23 cellular contexts compared by ENCODE assay signal in genomic region chr2:142915502-142915901, GRCh38. TPM values are rescaled to one million over a fixed set of nuclear protein-coding genes. Genes with fewer than 3 reads are reported as not detected.
DNase-seq lines count a peak whose midpoint lies in the region; ATAC-seq, FAIRE-seq and TF ChIP-seq lines count a peak whose summit lies in the region.
"Had no signal": no experiment of that assay in that cellular context is flagged by ENCODE, and none has a peak within 500 bp of the region (broad histone marks: within the 10 kb centered on the region; RNA-seq: fewer than 3 reads in every experiment).

No MANE protein-coding gene starts in this region.

- CTCF ChIA-PET in A549 (lab: Yijun Ruan, JAX) (no interaction called here), activated B cell treated with CpG ODN at 0.5 μM for 24 hours (lab: Charles Lee) (interaction anchor here (0.9 to 1.1 kb wide), 2 partner anchors 38 to 119 kb away, joined by 3 read pairs; partner anchors contain the start of gene KYNU)

- no peak for TF ChIP-seq POLR2A in A549 (IDR thresholded peaks at IDR 0.05; ENCODE audit: low read length)

- H3K4me1 ChIP-seq in A549 (peaks cover 72% of the 10 kb centered on the region), heart right ventricle (no peaks in the 10 kb centered on the region)
- H3K4me1 ChIP-seq: BLaER1, psoas muscle had no signal

- TF ChIP-seq CTCF in A549 (IDR thresholded peaks at IDR 0.05) (no peak), activated B cell treated with CpG ODN at 0.5 μM for 24 hours (IDR thresholded peaks at IDR 0.05) (no peak), heart right ventricle (IDR thresholded peaks at IDR 0.05) (no peak)

- 93% methylated on average over 1 of the region's 1 CpG for WGBS in A549 (ENCODE audit: missing lambda C conversion rate)
- WGBS in heart right ventricle, 2 donors, result 80 to 85% methylated on average over 1 of the region's 1 CpG

- H3K27me3 Mint-ChIP-seq in activated B cell treated with CpG ODN at 0.5 μM for 24 hours, result no peaks in the 10 kb centered on the region

- ATAC-seq in A549 (no peak; a peak in 1 of 6 replicates), GM19397 (IDR thresholded peaks at IDR 0.05; ENCODE audit: unreplicated experiment) (peak; percentile 3), HG02938 (IDR thresholded peaks at IDR 0.05; ENCODE audit: unreplicated experiment) (peak; percentile 4), activated B cell treated with CpG ODN at 0.5 μM for 24 hours (ENCODE audit: low read depth) (no peak), HG03159 (IDR thresholded peaks at IDR 0.05; ENCODE audit: unreplicated experiment) (no peak), heart right ventricle (no peak)
- ATAC-seq: psoas muscle had no signal

- peak overlapping the region; percentile 86 for H3K27ac Mint-ChIP-seq in activated B cell treated with CpG ODN at 0.5 μM for 24 hours
- H3K27ac Mint-ChIP-seq: activated naive CD4-positive, alpha-beta T cell treated with anti-CD3 and anti-CD28 coated beads, Interleukin-2, amount 50 U/mL, for 24 hours had no signal

- no peak for TF ChIP-seq EP300 in A549 (IDR thresholded peaks at IDR 0.05)

- H3K9me3 ChIP-seq in A549 (no peaks in the 10 kb centered on the region), heart right ventricle (peaks cover 0 to 9% (median 0%) of the 10 kb centered on the region in 11 donors)
- H3K9me3 ChIP-seq: BLaER1, psoas muscle had no signal

- no peaks in the 10 kb centered on the region for H3K27me3 ChIP-seq in heart right ventricle
- H3K27me3 ChIP-seq: BLaER1 had no signal

- DNase-seq in A549 (ENCODE audit: low read depth in 1 of 2, low spot score in 1 of 2), result no peak
- no peak for DNase-seq in activated B cell treated with CpG ODN at 0.5 μM for 24 hours
- no peak for DNase-seq in NCI-H524 (lab: John Stamatoyannopoulos, UW)
- DNase-seq in heart right ventricle, result no peak
- DNase-seq in NCI-H146 treated with DMSO at 0.1 percent for 48 hours (lab: John Stamatoyannopoulos, UW; ENCODE audit: unreplicated experiment), result no peak
- DNase-seq: activated CD4-positive, alpha-beta T cell treated with anti-CD3 and anti-CD28 coated beads, Interleukin-2, amount 50 U/mL, for 48 hours; activated T-cell treated with anti-CD3 and anti-CD28 coated beads, Interleukin-2, amount 50 U/mL, for 1 hour; GF-D8; KG1; NCI-H2081; NCI-H524 treated with DMSO at 0.1 percent for 48 hours; psoas muscle; SHP77 treated with DMSO at 0.1 percent for 48 hours; small intestine; stimulated activated CD8-positive, alpha-beta memory T cell treated with anti-CD3 and anti-CD28 coated beads, Interleukin-4, amount 100 ng/mL, for 48 hours had no signal

- H3K4me3 Mint-ChIP-seq in activated B cell treated with CpG ODN at 0.5 μM for 24 hours, result peak overlapping the region; percentile 69
- H3K4me3 Mint-ChIP-seq: activated naive CD4-positive, alpha-beta T cell treated with anti-CD3 and anti-CD28 coated beads, Interleukin-2, amount 50 U/mL, for 24 hours had no signal

- H3K9me3 Mint-ChIP-seq in activated B cell treated with CpG ODN at 0.5 μM for 24 hours, result peaks cover 15% of the 10 kb centered on the region
- H3K9me3 Mint-ChIP-seq: activated naive CD4-positive, alpha-beta T cell treated with anti-CD3 and anti-CD28 coated beads, Interleukin-2, amount 50 U/mL, for 24 hours had no signal

- H3K4me2 ChIP-seq in A549, result peak overlapping the region; percentile 46
- H3K4me2 ChIP-seq: BLaER1 had no signal

- H3K36me3 ChIP-seq in heart right ventricle, result no peaks in the 10 kb centered on the region
- H3K36me3 ChIP-seq: BLaER1 had no signal

- peaks cover 46% of the 10 kb centered on the region for H3K4me1 Mint-ChIP-seq in activated B cell treated with CpG ODN at 0.5 μM for 24 hours
- H3K4me1 Mint-ChIP-seq: activated naive CD4-positive, alpha-beta T cell treated with anti-CD3 and anti-CD28 coated beads, Interleukin-2, amount 50 U/mL, for 24 hours had no signal

- no peak overlapping the region for H3K4me3 ChIP-seq in A549
- H3K4me3 ChIP-seq in heart right ventricle, result no peak overlapping the region
- H3K4me3 ChIP-seq: BLaER1, psoas muscle had no signal

- peaks cover 47% of the 10 kb centered on the region for H3K36me3 Mint-ChIP-seq in activated B cell treated with CpG ODN at 0.5 μM for 24 hours (ENCODE audit: low read depth)
- H3K36me3 Mint-ChIP-seq: activated naive CD4-positive, alpha-beta T cell treated with anti-CD3 and anti-CD28 coated beads, Interleukin-2, amount 50 U/mL, for 24 hours had no signal

- no peak for FAIRE-seq in A549 (lab: Jason Lieb, UNC)
- FAIRE-seq: small intestine had no signal

- H3K27ac ChIP-seq in A549 (peak overlapping the region in 1 of 2 experiments; percentile 59; a peak in 3 of 6 replicates), heart right ventricle (no peak overlapping the region)
- H3K27ac ChIP-seq: 22Rv1, BLaER1, HL-60, psoas muscle had no signal

- POLR2A ChIA-PET in A549 (lab: Yijun Ruan, JAX) (no interaction called here), activated B cell treated with CpG ODN at 0.5 μM for 24 hours (lab: Charles Lee) (interaction anchor here (1.2 to 2.3 kb wide), 2 partner anchors 36 to 49 kb away, joined by 4 to 21 read pairs; no protein-coding TSS in a partner anchor)

- TF ChIP-seq RAD21 in A549 (conservative IDR thresholded peaks at IDR 0.05 in 1 of 2, IDR thresholded peaks at IDR 0.05 in 1 of 2), result no peak

- intact Hi-C loops in activated B cell treated with CpG ODN at 0.5 μM for 24 hours (cut with micrococcal nuclease), result loop anchor here (2.0 kb wide), 3 partner anchors 15 to 49 kb away; no protein-coding TSS in a partner anchor
- intact Hi-C loops in heart right ventricle (cut with DNase I), result no loop called here

TF ChIP-seq in A549, 52 proteins besides CTCF, POLR2A, EP300 and RAD21:
- TF ChIP-seq SMC3 (IDR thresholded peaks at IDR 0.05) (no peak), ZNF302 (CRISPR knock-in tag; IDR thresholded peaks at IDR 0.05) (no peak), MAFK (IDR thresholded peaks at IDR 0.05; ENCODE audit: partially characterized antibody) (no peak), HOXA7 (CRISPR knock-in tag; IDR thresholded peaks at IDR 0.05) (no peak), POLR2AphosphoS2 (conservative IDR thresholded peaks at IDR 0.05; ENCODE audit: low read length) (no peak), RCOR1 (IDR thresholded peaks at IDR 0.05; ENCODE audit: low read depth, low read length) (no peak), CEBPB (IDR thresholded peaks at IDR 0.05) (no peak), REST (IDR thresholded peaks at IDR 0.05) (no peak)
- TF ChIP-seq, protein P1, sequence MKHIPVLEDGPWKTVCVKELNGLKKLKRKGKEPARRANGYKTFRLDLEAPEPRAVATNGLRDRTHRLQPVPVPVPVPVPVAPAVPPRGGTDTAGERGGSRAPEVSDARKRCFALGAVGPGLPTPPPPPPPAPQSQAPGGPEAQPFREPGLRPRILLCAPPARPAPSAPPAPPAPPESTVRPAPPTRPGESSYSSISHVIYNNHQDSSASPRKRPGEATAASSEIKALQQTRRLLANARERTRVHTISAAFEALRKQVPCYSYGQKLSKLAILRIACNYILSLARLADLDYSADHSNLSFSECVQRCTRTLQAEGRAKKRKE (CRISPR knock-in tag; IDR thresholded peaks at IDR 0.05; ENCODE audit: low read depth), result no peak
- TF ChIP-seq, protein P2, sequence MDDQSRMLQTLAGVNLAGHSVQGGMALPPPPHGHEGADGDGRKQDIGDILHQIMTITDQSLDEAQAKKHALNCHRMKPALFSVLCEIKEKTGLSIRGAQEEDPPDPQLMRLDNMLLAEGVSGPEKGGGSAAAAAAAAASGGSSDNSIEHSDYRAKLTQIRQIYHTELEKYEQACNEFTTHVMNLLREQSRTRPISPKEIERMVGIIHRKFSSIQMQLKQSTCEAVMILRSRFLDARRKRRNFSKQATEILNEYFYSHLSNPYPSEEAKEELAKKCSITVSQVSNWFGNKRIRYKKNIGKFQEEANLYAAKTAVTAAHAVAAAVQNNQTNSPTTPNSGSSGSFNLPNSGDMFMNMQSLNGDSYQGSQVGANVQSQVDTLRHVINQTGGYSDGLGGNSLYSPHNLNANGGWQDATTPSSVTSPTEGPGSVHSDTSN (IDR thresholded peaks at IDR 0.05), result no peak

RNA-seq across cellular contexts. Expression of gene KYNU, which starts 38.0 kb away (rescaled TPM):
- polyA plus RNA-seq in A549 (2011; rRNA removed), result 310 and 324 TPM in 2 replicates
- polyA plus RNA-seq in A549 (2012; cell fraction: cytosol; rRNA removed), result 61.8 and 66.4 TPM in 2 replicates
- 27.2 and 41.7 TPM in 2 replicates for polyA plus RNA-seq in A549 (2012; cell fraction: nucleus; rRNA removed)
- 242 to 304 TPM (median 302 TPM) in 3 replicates for polyA plus RNA-seq in A549 (2017; fragmentation: RNase III; extraction: RNeasy Plus Mini Kit Qiagen cat#74134 plus additional on column Dnase treatment)
- 117 and 131 TPM in 2 replicates for polyA minus RNA-seq in A549 (2011; rRNA and poly(A)+ RNA removed)
- 43.8 and 48.0 TPM in 2 replicates for total RNA-seq in activated B cell treated with CpG ODN at 0.5 μM for 24 hours
- 1 to 10 TPM in 5 of 10 donors, under 1 TPM in 5; 0.17 to 9.5 (median 0.96) TPM for total RNA-seq in heart right ventricle
- under 1 TPM; 0.07 to 0.58 TPM for polyA plus RNA-seq in heart right ventricle
- total RNA-seq: T-helper 1 cell treated with Interleukin-12 subunit alpha and Interleukin-12 subunit beta and Interleukin-4 antibody, amounts not matched to agents 30 ng/mL and 1 ng/mL, for 36 hours had no signal

Comparison
In these comparisons a context has a peak if more than half of its experiments do, and no peak if none do; other contexts are left out.
1. ATAC-seq: peak in GM19397 (single experiment) and HG02938 (single experiment); none in A549 (0 of 2), activated B cell treated with CpG ODN at 0.5 μM for 24 hours (single experiment), HG03159 (single experiment) and heart right ventricle (0 of 8).